In the genomic region with DNA sequence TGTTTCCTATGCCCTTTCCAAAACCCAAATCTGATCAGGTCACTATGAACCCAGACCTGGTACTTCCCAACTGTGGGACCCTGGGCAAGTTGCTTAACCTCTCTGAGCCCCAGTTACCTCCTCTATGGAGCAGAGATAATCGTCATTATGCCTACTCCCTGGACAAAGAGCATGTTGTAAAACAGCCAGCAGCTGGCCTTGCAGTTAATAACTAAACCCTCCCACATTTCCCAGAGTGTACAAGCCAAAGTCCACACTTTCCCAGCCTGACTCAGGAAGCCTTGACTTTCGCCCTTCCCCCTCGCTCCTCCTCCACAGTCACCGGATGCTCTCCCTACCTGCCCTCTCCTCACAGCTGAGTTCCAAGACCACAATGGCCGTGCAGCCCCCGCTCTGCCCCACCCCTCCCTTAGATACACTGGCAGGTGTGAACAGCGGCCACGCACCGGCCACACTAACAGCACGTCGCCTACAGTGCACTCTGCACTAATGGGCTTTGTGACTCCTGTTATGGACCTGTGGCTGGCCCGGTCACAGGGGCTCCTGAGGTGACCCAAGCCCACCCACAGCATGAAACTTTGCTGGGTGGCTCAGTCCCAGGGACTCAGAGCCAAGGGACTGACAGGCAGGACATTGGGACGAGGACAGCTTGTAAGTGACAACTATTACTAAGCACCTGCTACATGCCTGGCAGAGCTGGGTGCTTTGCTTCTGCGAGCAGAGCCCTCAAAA, we compare ENCODE assay signal across 1 cellular context.
TF ChIP-seq lines count a peak whose summit lies in the region.

No MANE protein-coding gene starts in this region.

TF ChIP-seq in HepG2, 621 proteins besides CTCF, POLR2A, EP300 and RAD21 (continued from another document and continues in another):
- TF ChIP-seq, protein P1, sequence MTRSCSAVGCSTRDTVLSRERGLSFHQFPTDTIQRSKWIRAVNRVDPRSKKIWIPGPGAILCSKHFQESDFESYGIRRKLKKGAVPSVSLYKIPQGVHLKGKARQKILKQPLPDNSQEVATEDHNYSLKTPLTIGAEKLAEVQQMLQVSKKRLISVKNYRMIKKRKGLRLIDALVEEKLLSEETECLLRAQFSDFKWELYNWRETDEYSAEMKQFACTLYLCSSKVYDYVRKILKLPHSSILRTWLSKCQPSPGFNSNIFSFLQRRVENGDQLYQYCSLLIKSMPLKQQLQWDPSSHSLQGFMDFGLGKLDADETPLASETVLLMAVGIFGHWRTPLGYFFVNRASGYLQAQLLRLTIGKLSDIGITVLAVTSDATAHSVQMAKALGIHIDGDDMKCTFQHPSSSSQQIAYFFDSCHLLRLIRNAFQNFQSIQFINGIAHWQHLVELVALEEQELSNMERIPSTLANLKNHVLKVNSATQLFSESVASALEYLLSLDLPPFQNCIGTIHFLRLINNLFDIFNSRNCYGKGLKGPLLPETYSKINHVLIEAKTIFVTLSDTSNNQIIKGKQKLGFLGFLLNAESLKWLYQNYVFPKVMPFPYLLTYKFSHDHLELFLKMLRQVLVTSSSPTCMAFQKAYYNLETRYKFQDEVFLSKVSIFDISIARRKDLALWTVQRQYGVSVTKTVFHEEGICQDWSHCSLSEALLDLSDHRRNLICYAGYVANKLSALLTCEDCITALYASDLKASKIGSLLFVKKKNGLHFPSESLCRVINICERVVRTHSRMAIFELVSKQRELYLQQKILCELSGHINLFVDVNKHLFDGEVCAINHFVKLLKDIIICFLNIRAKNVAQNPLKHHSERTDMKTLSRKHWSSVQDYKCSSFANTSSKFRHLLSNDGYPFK (CRISPR knock-in tag; IDR thresholded peaks at IDR 0.05; ENCODE audit: borderline replicate concordance) = peak; percentile 72; the same call in 1 of the 2 replicates
- TF ChIP-seq ZSCAN20 (CRISPR knock-in tag; IDR thresholded peaks at IDR 0.05; ENCODE audit: borderline replicate concordance) (no peak; the same call in 1 of the 2 replicates), MTA1 (CRISPR knock-in tag; IDR thresholded peaks at IDR 0.05; ENCODE audit: borderline replicate concordance) (peak; percentile 99), PPARG (CRISPR knock-in tag; conservative IDR thresholded peaks at IDR 0.05) (peak; percentile 85), ETV6 (CRISPR knock-in tag; conservative IDR thresholded peaks at IDR 0.05) (no peak; the same call in 1 of the 2 replicates), ZNF850 (CRISPR knock-in tag; conservative IDR thresholded peaks at IDR 0.05) (0 out of 2 replicates have a peak, but pooled peaks have one; percentile 30), KLF6 (CRISPR knock-in tag; IDR thresholded peaks at IDR 0.05) (peak; percentile 38), SRSF1 (optimal IDR thresholded peaks at IDR 0.05; ENCODE audit: low read depth, low read length) (no peak), MAFG (CRISPR knock-in tag; IDR thresholded peaks at IDR 0.05) (no peak), ZSCAN31 (CRISPR knock-in tag; IDR thresholded peaks at IDR 0.05; ENCODE audit: low read depth) (peak; percentile 64; the same call in 1 of the 2 replicates), HOXA9 (CRISPR knock-in tag; IDR thresholded peaks at IDR 0.05; ENCODE audit: borderline replicate concordance) (peak; percentile 93), ZNF766 (CRISPR knock-in tag; IDR thresholded peaks at IDR 0.05; ENCODE audit: borderline replicate concordance) (peak; percentile 77; the same call in 1 of the 2 replicates), ZNF543 (CRISPR knock-in tag; IDR thresholded peaks at IDR 0.05) (peak; percentile 96), SP5 (CRISPR knock-in tag; IDR thresholded peaks at IDR 0.05; ENCODE audit: borderline replicate concordance, low read depth) (peak; percentile 99), CHCHD3 (CRISPR knock-in tag; IDR thresholded peaks at IDR 0.05) (peak; percentile 36; the same call in 1 of the 2 replicates), ZC3H4 (CRISPR knock-in tag; IDR thresholded peaks at IDR 0.05; ENCODE audit: borderline replicate concordance) (no peak), ZNF256 (CRISPR knock-in tag; conservative IDR thresholded peaks at IDR 0.05) (no peak), ZNF180 (CRISPR knock-in tag; IDR thresholded peaks at IDR 0.05; ENCODE audit: borderline replicate concordance, low read depth) (no peak), KDM6A (CRISPR knock-in tag; IDR thresholded peaks at IDR 0.05; ENCODE audit: low read depth) (peak; percentile 99), ZNF652 (CRISPR knock-in tag; IDR thresholded peaks at IDR 0.05; ENCODE audit: borderline replicate concordance, low read depth) (peak; percentile 69; the same call in 1 of the 2 replicates), FOSL2 (CRISPR knock-in tag; IDR thresholded peaks at IDR 0.05) (peak; percentile 93), ISL2 (CRISPR knock-in tag; IDR thresholded peaks at IDR 0.05) (peak; percentile 76), SP4 (CRISPR knock-in tag; IDR thresholded peaks at IDR 0.05) (peak; percentile 57), PCBP1 (IDR thresholded peaks at IDR 0.05; ENCODE audit: borderline replicate concordance, low read depth, low read length) (no peak), CHD4 (IDR thresholded peaks at IDR 0.05; ENCODE audit: borderline replicate concordance, low read length) (peak; percentile 92; the same call in 1 of the 2 replicates)
- TF ChIP-seq, protein P2, sequence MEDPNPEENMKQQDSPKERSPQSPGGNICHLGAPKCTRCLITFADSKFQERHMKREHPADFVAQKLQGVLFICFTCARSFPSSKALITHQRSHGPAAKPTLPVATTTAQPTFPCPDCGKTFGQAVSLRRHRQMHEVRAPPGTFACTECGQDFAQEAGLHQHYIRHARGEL (CRISPR knock-in tag; IDR thresholded peaks at IDR 0.05) = peak; percentile 67; the same call in 1 of the 2 replicates
- TF ChIP-seq, protein P3, sequence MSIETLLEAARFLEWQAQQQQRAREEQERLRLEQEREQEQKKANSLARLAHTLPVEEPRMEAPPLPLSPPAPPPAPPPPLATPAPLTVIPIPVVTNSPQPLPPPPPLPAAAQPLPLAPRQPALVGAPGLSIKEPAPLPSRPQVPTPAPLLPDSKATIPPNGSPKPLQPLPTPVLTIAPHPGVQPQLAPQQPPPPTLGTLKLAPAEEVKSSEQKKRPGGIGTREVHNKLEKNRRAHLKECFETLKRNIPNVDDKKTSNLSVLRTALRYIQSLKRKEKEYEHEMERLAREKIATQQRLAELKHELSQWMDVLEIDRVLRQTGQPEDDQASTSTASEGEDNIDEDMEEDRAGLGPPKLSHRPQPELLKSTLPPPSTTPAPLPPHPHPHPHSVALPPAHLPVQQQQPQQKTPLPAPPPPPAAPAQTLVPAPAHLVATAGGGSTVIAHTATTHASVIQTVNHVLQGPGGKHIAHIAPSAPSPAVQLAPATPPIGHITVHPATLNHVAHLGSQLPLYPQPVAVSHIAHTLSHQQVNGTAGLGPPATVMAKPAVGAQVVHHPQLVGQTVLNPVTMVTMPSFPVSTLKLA (IDR thresholded peaks at IDR 0.05) = peak; percentile 65
- TF ChIP-seq, protein P4, sequence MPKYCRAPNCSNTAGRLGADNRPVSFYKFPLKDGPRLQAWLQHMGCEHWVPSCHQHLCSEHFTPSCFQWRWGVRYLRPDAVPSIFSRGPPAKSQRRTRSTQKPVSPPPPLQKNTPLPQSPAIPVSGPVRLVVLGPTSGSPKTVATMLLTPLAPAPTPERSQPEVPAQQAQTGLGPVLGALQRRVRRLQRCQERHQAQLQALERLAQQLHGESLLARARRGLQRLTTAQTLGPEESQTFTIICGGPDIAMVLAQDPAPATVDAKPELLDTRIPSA (CRISPR knock-in tag; IDR thresholded peaks at IDR 0.05; ENCODE audit: borderline replicate concordance) = no peak
- TF ChIP-seq, protein P5, sequence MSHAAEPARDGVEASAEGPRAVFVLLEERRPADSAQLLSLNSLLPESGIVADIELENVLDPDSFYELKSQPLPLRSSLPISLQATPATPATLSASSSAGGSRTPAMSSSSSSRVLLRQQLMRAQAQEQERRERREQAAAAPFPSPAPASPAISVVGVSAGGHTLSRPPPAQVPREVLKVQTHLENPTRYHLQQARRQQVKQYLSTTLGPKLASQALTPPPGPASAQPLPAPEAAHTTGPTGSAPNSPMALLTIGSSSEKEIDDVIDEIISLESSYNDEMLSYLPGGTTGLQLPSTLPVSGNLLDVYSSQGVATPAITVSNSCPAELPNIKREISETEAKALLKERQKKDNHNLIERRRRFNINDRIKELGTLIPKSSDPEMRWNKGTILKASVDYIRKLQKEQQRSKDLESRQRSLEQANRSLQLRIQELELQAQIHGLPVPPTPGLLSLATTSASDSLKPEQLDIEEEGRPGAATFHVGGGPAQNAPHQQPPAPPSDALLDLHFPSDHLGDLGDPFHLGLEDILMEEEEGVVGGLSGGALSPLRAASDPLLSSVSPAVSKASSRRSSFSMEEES (CRISPR knock-in tag; IDR thresholded peaks at IDR 0.05) = peak; percentile 90
- TF ChIP-seq, protein P6, sequence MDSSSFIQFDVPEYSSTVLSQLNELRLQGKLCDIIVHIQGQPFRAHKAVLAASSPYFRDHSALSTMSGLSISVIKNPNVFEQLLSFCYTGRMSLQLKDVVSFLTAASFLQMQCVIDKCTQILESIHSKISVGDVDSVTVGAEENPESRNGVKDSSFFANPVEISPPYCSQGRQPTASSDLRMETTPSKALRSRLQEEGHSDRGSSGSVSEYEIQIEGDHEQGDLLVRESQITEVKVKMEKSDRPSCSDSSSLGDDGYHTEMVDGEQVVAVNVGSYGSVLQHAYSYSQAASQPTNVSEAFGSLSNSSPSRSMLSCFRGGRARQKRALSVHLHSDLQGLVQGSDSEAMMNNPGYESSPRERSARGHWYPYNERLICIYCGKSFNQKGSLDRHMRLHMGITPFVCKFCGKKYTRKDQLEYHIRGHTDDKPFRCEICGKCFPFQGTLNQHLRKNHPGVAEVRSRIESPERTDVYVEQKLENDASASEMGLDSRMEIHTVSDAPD (CRISPR knock-in tag; IDR thresholded peaks at IDR 0.05) = peak; percentile 78
- TF ChIP-seq, protein P7, sequence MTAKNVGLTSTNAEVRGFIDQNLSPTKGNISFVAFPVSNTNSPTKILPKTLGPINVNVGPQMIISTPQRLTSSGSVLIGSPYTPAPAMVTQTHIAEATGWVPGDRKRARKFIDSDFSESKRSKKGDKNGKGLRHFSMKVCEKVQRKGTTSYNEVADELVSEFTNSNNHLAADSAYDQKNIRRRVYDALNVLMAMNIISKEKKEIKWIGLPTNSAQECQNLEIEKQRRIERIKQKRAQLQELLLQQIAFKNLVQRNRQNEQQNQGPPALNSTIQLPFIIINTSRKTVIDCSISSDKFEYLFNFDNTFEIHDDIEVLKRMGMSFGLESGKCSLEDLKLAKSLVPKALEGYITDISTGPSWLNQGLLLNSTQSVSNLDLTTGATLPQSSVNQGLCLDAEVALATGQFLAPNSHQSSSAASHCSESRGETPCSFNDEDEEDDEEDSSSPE (CRISPR knock-in tag; IDR thresholded peaks at IDR 0.05) = peak; percentile 70; the same call in 1 of the 2 replicates
- TF ChIP-seq, protein P8, sequence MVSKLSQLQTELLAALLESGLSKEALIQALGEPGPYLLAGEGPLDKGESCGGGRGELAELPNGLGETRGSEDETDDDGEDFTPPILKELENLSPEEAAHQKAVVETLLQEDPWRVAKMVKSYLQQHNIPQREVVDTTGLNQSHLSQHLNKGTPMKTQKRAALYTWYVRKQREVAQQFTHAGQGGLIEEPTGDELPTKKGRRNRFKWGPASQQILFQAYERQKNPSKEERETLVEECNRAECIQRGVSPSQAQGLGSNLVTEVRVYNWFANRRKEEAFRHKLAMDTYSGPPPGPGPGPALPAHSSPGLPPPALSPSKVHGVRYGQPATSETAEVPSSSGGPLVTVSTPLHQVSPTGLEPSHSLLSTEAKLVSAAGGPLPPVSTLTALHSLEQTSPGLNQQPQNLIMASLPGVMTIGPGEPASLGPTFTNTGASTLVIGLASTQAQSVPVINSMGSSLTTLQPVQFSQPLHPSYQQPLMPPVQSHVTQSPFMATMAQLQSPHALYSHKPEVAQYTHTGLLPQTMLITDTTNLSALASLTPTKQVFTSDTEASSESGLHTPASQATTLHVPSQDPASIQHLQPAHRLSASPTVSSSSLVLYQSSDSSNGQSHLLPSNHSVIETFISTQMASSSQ (IDR thresholded peaks at IDR 0.05; ENCODE audit: low read depth) = peak; percentile 92
- TF ChIP-seq, protein P8 (CRISPR knock-in tag; IDR thresholded peaks at IDR 0.05; ENCODE audit: borderline replicate concordance) = peak; percentile 99
- TF ChIP-seq, protein P9, sequence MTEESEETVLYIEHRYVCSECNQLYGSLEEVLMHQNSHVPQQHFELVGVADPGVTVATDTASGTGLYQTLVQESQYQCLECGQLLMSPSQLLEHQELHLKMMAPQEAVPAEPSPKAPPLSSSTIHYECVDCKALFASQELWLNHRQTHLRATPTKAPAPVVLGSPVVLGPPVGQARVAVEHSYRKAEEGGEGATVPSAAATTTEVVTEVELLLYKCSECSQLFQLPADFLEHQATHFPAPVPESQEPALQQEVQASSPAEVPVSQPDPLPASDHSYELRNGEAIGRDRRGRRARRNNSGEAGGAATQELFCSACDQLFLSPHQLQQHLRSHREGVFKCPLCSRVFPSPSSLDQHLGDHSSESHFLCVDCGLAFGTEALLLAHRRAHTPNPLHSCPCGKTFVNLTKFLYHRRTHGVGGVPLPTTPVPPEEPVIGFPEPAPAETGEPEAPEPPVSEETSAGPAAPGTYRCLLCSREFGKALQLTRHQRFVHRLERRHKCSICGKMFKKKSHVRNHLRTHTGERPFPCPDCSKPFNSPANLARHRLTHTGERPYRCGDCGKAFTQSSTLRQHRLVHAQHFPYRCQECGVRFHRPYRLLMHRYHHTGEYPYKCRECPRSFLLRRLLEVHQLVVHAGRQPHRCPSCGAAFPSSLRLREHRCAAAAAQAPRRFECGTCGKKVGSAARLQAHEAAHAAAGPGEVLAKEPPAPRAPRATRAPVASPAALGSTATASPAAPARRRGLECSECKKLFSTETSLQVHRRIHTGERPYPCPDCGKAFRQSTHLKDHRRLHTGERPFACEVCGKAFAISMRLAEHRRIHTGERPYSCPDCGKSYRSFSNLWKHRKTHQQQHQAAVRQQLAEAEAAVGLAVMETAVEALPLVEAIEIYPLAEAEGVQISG (CRISPR knock-in tag; IDR thresholded peaks at IDR 0.05) = peak; percentile 82
- TF ChIP-seq, protein P10, sequence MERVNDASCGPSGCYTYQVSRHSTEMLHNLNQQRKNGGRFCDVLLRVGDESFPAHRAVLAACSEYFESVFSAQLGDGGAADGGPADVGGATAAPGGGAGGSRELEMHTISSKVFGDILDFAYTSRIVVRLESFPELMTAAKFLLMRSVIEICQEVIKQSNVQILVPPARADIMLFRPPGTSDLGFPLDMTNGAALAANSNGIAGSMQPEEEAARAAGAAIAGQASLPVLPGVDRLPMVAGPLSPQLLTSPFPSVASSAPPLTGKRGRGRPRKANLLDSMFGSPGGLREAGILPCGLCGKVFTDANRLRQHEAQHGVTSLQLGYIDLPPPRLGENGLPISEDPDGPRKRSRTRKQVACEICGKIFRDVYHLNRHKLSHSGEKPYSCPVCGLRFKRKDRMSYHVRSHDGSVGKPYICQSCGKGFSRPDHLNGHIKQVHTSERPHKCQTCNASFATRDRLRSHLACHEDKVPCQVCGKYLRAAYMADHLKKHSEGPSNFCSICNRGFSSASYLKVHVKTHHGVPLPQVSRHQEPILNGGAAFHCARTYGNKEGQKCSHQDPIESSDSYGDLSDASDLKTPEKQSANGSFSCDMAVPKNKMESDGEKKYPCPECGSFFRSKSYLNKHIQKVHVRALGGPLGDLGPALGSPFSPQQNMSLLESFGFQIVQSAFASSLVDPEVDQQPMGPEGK (CRISPR knock-in tag; IDR thresholded peaks at IDR 0.05) = peak; percentile 100
